8 cellular contexts compared by ENCODE assay signal in the genomic region with DNA sequence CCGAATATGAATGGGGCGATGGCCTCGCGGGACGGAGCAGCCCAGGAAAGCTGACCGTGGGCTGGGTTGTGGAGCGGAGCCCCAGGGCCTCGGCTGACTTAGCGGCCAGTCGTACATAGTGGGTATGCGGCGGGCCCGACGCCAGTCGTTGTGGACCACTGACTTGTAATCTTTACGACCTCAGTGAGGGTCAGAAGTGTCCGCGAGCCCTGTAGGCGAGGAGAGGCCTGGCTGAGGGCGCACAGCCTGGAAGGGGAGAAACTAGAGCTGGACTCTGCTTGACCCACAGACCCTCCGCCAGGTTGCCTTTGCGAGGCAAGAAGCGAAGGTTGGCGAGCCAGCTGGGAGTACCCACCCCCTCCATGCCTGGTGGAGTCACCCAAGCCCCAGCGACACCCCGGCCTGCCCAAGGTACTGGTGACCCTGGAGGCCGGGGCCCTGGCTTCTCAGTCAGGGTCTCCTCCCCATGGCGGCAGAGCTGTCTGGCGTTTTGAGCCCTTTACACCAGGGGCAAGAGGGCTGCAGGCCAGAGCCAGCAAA. TPM values are rescaled to one million over a fixed set of nuclear protein-coding genes. Genes with fewer than 3 reads are reported as not detected.
DNase-seq lines count a peak whose midpoint lies in the region; ATAC-seq, FAIRE-seq and TF ChIP-seq lines count a peak whose summit lies in the region.

No MANE protein-coding gene starts in this region.

- H3K36me3 ChIP-seq in HAP-1 (replicated peaks) (no peaks in the 10 kb centered on the region), gastroesophageal sphincter (no peaks in the 10 kb centered on the region), sigmoid colon (no peaks in the 10 kb centered on the region)

- H3K4me3 ChIP-seq in HAP-1 = peak overlapping the region; percentile 82
- H3K4me3 ChIP-seq in gastroesophageal sphincter = peak overlapping the region; percentile 55 to 61
- peak overlapping the region; percentile 60 to 88 (median 82) for H3K4me3 ChIP-seq in sigmoid colon

- WGBS in gastroesophageal sphincter (ENCODE audit: low coverage in 1 of 2), 2 donors = no CpG with 5 or more reads among the region's 29 CpGs
- 2 to 7% methylated on average over 29 of the region's 29 CpGs for WGBS in sigmoid colon, 2 donors

- H3K27me3 ChIP-seq in HAP-1 (ENCODE audit: low read depth) (no peaks in the 10 kb centered on the region), gastroesophageal sphincter (peaks cover 27% of the 10 kb centered on the region), sigmoid colon (no peaks in the 10 kb centered on the region)

- TF ChIP-seq CTCF in VCaP (conservative IDR thresholded peaks at IDR 0.05) (no peak), gastroesophageal sphincter (IDR thresholded peaks at IDR 0.05) (peak in 1 of 4 experiments; percentile 5), sigmoid colon (IDR thresholded peaks at IDR 0.05) (no peak)

- TF ChIP-seq EP300 in gastroesophageal sphincter (IDR thresholded peaks at IDR 0.05) = no peak
- TF ChIP-seq EP300 in sigmoid colon (IDR thresholded peaks at IDR 0.05) = no peak

- TF ChIP-seq POLR2A in gastroesophageal sphincter (IDR thresholded peaks at IDR 0.05) (no peak), sigmoid colon (IDR thresholded peaks at IDR 0.05) (no peak)

- peak overlapping the region; percentile 90 for H3K27ac ChIP-seq in VCaP
- peak overlapping the region; percentile 84 to 98 (median 96) for H3K27ac ChIP-seq in gastroesophageal sphincter
- H3K27ac ChIP-seq in sigmoid colon = peak overlapping the region; percentile 94 to 99 (median 97)

- no peak for FAIRE-seq in GM19239 (lab: Jason Lieb, UNC)

- H3K4me1 ChIP-seq in HAP-1 (peaks cover 16% of the 10 kb centered on the region; the same call in 1 of the 2 replicates), gastroesophageal sphincter (peaks cover 0 to 29% (median 11%) of the 10 kb centered on the region in 3 donors), sigmoid colon (peaks cover 0 to 24% (median 16%) of the 10 kb centered on the region in 4 donors)

- DNase-seq in HAP-1 (ENCODE audit: low spot score in 2 of 2) = no peak
- DNase-seq in sigmoid colon = peak; percentile 79
- no peak for DNase-seq in GM19239 (ENCODE audit: insufficient read length, low spot score)
- no peak for DNase-seq in NOMO-1 treated with DMSO at 0.1 percent for 48 hours (lab: John Stamatoyannopoulos, UW; ENCODE audit: unreplicated experiment)
- DNase-seq in germinal center (ENCODE audit: low spot score) = no peak
- DNase-seq in SKM-1 (lab: John Stamatoyannopoulos, UW; ENCODE audit: unreplicated experiment) = no peak

- no peaks in the 10 kb centered on the region for H3K9me3 ChIP-seq in HAP-1
- no peaks in the 10 kb centered on the region for H3K9me3 ChIP-seq in gastroesophageal sphincter
- no peaks in the 10 kb centered on the region for H3K9me3 ChIP-seq in sigmoid colon

- in situ Hi-C loops in HAP-1 (cut with MboI; ENCODE audit: low sequenced_read_pairs) = loop anchor here (10.0 kb wide), 1 partner anchor 184 kb away; a partner anchor contains a TSS

- no peak for ATAC-seq in gastroesophageal sphincter

- intact Hi-C loops in sigmoid colon (cut with DNase I) = loop anchor here (1.0 to 5.0 kb wide), 2 partner anchors 16 to 186 kb away; a partner anchor contains a TSS

RNA-seq across cellular contexts. Expression of a gene that starts 15.6 kb away (rescaled TPM):
- 1,000 to 10,000 TPM in 1 of 4 donors, 100 to 1,000 TPM in 3; 606 to 1,020 (median 666) TPM for total RNA-seq in gastroesophageal sphincter
- total RNA-seq in sigmoid colon = 100 to 1,000 TPM; 320 to 592 (median 485) TPM
- polyA plus RNA-seq in sigmoid colon = 100 to 1,000 TPM in 1 of 3 donors, 10 to 100 TPM in 2; 38.4 to 171 (median 48.6) TPM
